In the genomic region with DNA sequence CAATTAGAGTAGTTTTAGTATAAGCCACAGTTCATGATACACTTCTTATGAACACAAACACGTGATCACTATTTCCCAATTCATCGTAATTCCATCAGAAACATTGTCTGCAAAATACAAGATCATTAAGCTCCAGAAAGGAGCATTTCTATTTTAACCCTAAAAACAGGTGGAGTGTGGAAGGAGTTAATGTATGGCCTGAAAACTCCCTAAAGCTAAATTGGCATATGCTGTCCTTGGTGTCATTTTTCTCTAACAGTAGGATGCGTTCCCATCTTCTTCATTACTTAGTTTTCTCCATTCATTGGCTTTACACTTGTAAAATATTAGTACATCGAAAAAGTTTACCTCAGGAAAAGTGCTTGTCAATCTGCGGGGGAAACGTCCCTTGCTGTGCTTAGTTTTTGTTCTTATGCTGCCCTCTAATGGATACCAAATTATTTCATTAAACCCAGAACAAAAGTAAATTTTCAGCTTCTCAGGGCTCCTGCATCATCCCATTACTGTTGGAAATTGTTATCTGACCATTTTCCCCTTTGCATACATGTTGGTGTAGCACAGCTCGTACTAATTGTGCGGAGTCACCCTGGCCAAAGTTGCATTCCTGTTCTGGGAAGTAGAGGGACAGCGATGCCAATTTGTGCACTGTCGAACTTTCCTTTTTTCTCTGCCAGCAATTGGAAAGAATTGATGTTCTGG, we compare ENCODE assay signal across 8 cellular contexts.
DNase-seq lines count a peak whose midpoint lies in the region; ATAC-seq and TF ChIP-seq lines count a peak whose summit lies in the region.

No MANE protein-coding gene starts in this region.

- DNase-seq in activated naive CD4-positive, alpha-beta T cell treated with Interleukin-2 at 50 U/mL for 16 hours = peak; percentile 7
- no peak for DNase-seq in activated naive CD4-positive, alpha-beta T cell treated with anti-CD3 and anti-CD28 coated beads, Interleukin-2, amount 50 U/mL, for 16 hours
- DNase-seq in Kasumi-1 (lab: John Stamatoyannopoulos, UW) = peak; percentile 78 to 94
- DNase-seq in epidermal melanocyte (ENCODE audit: insufficient read length, low spot score) = peak; percentile 40
- DNase-seq in naive thymus-derived CD8-positive, alpha-beta T cell = peak in 7 of 10 donors; percentile 3 to 56 (median 46)
- no peak for DNase-seq in HuH-7.5 (ENCODE audit: low spot score)

- POLR2A ChIA-PET in naive thymus-derived CD8-positive, alpha-beta T cell (lab: Charles Lee) = interaction anchor here (1.4 kb wide), 1 partner anchor 255 kb away, joined by 6 read pairs; no protein-coding TSS in a partner anchor

- peaks cover 0 to 2% (median 0%) of the 10 kb centered on the region in 4 donors for H3K4me1 Mint-ChIP-seq in naive thymus-derived CD8-positive, alpha-beta T cell

- H3K27me3 Mint-ChIP-seq in naive thymus-derived CD8-positive, alpha-beta T cell = no peaks in the 10 kb centered on the region

- H3K4me3 Mint-ChIP-seq in naive thymus-derived CD8-positive, alpha-beta T cell = no peak overlapping the region

- no peaks in the 10 kb centered on the region for H3K9me3 Mint-ChIP-seq in naive thymus-derived CD8-positive, alpha-beta T cell

- H3K36me3 Mint-ChIP-seq in naive thymus-derived CD8-positive, alpha-beta T cell = peaks cover 0 to 4% (median 0%) of the 10 kb centered on the region in 3 donors

- peak; percentile 81 for ATAC-seq in GM21529 (IDR thresholded peaks at IDR 0.05; ENCODE audit: unreplicated experiment)
- ATAC-seq in SK-N-SH treated with all-trans-retinoic acid at 6 μM for 48 hours = peak; percentile 87
- peak; percentile 39 to 59 for ATAC-seq in naive thymus-derived CD8-positive, alpha-beta T cell

- peak overlapping the region in 1 of 10 donors; percentile 60 for H3K27ac Mint-ChIP-seq in naive thymus-derived CD8-positive, alpha-beta T cell

TF ChIP-seq in SK-N-SH treated with all-trans-retinoic acid at 6 μM for 48 hours, 23 proteins besides CTCF, POLR2A, EP300 and RAD21:
- TF ChIP-seq ZNF8 (CRISPR knock-in tag; IDR thresholded peaks at IDR 0.05) (no peak), ZFP30 (CRISPR knock-in tag; IDR thresholded peaks at IDR 0.05) (no peak), CSDC2 (CRISPR knock-in tag; IDR thresholded peaks at IDR 0.05) (no peak), ZFP3 (CRISPR knock-in tag; IDR thresholded peaks at IDR 0.05) (no peak), CREB5 (CRISPR knock-in tag; IDR thresholded peaks at IDR 0.05; ENCODE audit: low read depth) (no peak), SNAI2 (CRISPR knock-in tag; IDR thresholded peaks at IDR 0.05) (no peak), ZNF565 (CRISPR knock-in tag; conservative IDR thresholded peaks at IDR 0.05; ENCODE audit: low read depth) (no peak), TOX (CRISPR knock-in tag; IDR thresholded peaks at IDR 0.05; ENCODE audit: borderline replicate concordance) (no peak), CSRNP3 (CRISPR knock-in tag; IDR thresholded peaks at IDR 0.05) (no peak)
- TF ChIP-seq, protein P1, sequence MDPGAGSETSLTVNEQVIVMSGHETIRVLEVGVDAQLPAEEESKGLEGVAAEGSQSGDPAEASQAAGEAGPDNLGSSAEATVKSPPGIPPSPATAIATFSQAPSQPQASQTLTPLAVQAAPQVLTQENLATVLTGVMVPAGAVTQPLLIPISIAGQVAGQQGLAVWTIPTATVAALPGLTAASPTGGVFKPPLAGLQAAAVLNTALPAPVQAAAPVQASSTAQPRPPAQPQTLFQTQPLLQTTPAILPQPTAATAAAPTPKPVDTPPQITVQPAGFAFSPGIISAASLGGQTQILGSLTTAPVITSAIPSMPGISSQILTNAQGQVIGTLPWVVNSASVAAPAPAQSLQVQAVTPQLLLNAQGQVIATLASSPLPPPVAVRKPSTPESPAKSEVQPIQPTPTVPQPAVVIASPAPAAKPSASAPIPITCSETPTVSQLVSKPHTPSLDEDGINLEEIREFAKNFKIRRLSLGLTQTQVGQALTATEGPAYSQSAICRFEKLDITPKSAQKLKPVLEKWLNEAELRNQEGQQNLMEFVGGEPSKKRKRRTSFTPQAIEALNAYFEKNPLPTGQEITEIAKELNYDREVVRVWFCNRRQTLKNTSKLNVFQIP (CRISPR knock-in tag; IDR thresholded peaks at IDR 0.05; ENCODE audit: borderline replicate concordance, low read depth) = no peak

Comparison
In these comparisons a context has a peak if more than half of its experiments do, and no peak if none do; other contexts are left out.
1. DNase-seq: peak in activated naive CD4-positive, alpha-beta T cell treated with Interleukin-2 at 50 U/mL for 16 hours (single experiment), Kasumi-1 (2 of 2), epidermal melanocyte (single experiment) and naive thymus-derived CD8-positive, alpha-beta T cell (7 of 10); none in activated naive CD4-positive, alpha-beta T cell treated with anti-CD3 and anti-CD28 coated beads, Interleukin-2, amount 50 U/mL, for 16 hours (single experiment) and HuH-7.5 (single experiment).
2. Peak in every context shown above with its lines, with median percentiles within 50 percentile points of each other: ATAC-seq.